ENCODE assay signal across 1 cellular context in the genomic region with DNA sequence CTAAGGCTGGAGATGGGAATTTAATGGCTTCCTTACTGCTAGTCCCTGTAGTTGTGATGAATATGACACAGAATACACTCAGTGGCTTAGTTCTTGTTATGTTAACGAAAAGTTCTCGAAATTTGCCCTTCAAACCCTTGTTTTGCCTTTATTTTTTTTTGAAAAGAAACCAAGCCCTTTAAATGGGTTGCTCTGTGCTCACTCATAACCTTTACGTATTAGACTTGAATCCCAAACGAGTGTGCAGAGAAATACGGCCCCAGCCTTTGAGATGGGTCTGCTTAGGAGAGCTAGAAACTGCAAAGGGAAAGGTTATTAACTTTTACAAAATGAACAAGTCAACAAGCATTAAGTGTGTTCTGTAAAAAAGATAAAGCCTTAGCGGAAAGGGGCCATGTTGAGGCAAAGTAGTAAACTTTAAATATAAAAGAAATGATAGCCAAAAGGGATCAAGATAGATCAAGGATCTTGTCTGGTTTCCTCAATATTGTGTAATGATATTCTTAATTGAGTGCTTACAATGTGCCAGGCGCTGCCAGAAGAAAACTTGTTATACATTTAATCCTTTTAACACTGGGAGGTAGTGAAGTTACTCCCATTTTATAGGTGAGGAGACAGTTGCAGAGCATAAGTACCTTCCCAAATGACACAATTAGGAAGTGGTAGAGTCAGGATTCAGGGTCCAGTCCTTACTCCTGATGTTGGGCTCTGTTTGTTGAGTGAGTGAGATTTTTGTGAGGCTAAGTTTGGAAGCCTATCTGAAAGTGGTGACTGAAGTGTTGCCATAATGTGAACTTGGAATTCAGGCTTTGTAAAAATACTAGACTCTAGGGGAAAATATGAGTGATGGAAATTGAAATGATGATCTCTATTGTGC.
TF ChIP-seq lines count a peak whose summit lies in the region.

No MANE protein-coding gene starts in this region.

TF ChIP-seq in endothelial cell of umbilical vein, 7 proteins besides CTCF, POLR2A, EP300 and RAD21:
- no peak for TF ChIP-seq POLR2AphosphoS5 (IDR thresholded peaks at IDR 0.05; ENCODE audit: insufficient read depth, low read depth, low read length)
- TF ChIP-seq EZH2 (IDR thresholded peaks at IDR 0.05; ENCODE audit: borderline replicate concordance, low read depth, low read length, severe bottlenecking), result no peak
- no peak for TF ChIP-seq FOS (IDR thresholded peaks at IDR 0.05; ENCODE audit: borderline replicate concordance, insufficient read depth, low read length)
- TF ChIP-seq JUN (IDR thresholded peaks at IDR 0.05; ENCODE audit: borderline replicate concordance, insufficient read depth, insufficient read length, low read depth), result no peak
- no peak for TF ChIP-seq GATA2 (IDR thresholded peaks at IDR 0.05; ENCODE audit: insufficient read depth, insufficient read length, low read depth, low read length)
- TF ChIP-seq MYC (IDR thresholded peaks at IDR 0.05; ENCODE audit: low read depth, low read length), result no peak
- TF ChIP-seq, protein P1, sequence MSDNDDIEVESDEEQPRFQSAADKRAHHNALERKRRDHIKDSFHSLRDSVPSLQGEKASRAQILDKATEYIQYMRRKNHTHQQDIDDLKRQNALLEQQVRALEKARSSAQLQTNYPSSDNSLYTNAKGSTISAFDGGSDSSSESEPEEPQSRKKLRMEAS (IDR thresholded peaks at IDR 0.05; ENCODE audit: insufficient read depth, insufficient read length), result no peak
